In genomic region chr17:80330276-80330675, GRCh38 we compare ENCODE assay signal across 17 cellular contexts.
"Had no signal": no experiment of that assay in that cellular context is flagged by ENCODE, and none has a peak within 500 bp of the region (broad histone marks: within the 10 kb centered on the region; RNA-seq: fewer than 3 reads in every experiment).

No MANE protein-coding gene starts in this region.

- H3K27ac Mint-ChIP-seq: dendritic cell treated with granulocyte-macrophage colony-stimulating factor and Interleukin-4, amounts not matched to agents 40 ng/mL and 50 ng/mL, for 4 days; progenitor cell of endocrine pancreas had no signal

- DNase-seq: activated CD8-positive, alpha-beta memory T cell treated with anti-CD3 and anti-CD28 coated beads for 24 hours; activated gamma-delta T cell; adrenal gland; cerebellar nuclear complex; effector CD8-positive, alpha-beta T cell; immature natural killer cell; kidney glomerular epithelial cell; left ventricle myocardium inferior; mammary epithelial cell; stimulated activated CD4-positive, alpha-beta T cell treated with anti-CD3 and anti-CD28 coated beads, Interleukin-2, amount 100 ng/mL, for 24 hours; stomach; upper lobe of left lung; WERI-Rb-1 had no signal

- H3K4me3 Mint-ChIP-seq: dendritic cell treated with granulocyte-macrophage colony-stimulating factor and Interleukin-4, amounts not matched to agents 40 ng/mL and 50 ng/mL, for 4 days; immature natural killer cell; neural crest cell had no signal

- ATAC-seq: Right ventricle myocardium inferior had no signal

- H3K9me3 Mint-ChIP-seq: dendritic cell treated with granulocyte-macrophage colony-stimulating factor and Interleukin-4, amounts not matched to agents 40 ng/mL and 50 ng/mL, for 4 days; immature natural killer cell; neural crest cell had no signal

- H3K27me3 Mint-ChIP-seq: dendritic cell treated with granulocyte-macrophage colony-stimulating factor and Interleukin-4, amounts not matched to agents 40 ng/mL and 50 ng/mL, for 4 days; progenitor cell of endocrine pancreas had no signal
